ENCODE assay signal across 13 cellular contexts in the genomic region with DNA sequence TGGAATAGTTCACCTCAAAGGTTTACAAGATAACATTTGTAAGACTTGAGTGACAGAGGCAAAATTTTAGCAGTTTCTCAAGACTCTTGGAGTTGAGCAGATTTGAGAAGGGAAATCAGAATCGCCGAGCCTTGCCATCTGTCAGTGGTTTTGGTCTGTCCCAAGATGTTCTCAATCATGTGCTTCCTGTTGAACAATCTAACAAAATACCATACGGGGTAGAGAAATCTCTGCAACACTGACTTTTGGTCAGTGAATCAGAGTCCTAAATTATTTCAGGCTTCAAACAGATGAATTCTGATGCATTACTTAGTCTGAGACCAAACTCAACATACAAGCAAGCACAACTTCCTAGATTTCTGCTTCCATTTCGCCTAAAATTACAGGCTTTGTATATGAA. TPM values are rescaled to one million over a fixed set of nuclear protein-coding genes. Genes with fewer than 3 reads are reported as not detected.
DNase-seq lines count a peak whose midpoint lies in the region; ATAC-seq and TF ChIP-seq lines count a peak whose summit lies in the region.
"Had no signal": no experiment of that assay in that cellular context is flagged by ENCODE, and none has a peak within 500 bp of the region (broad histone marks: within the 10 kb centered on the region; RNA-seq: fewer than 3 reads in every experiment).

No MANE protein-coding gene starts in this region.

- H3K36me3 ChIP-seq in heart left ventricle (no peaks in the 10 kb centered on the region), upper lobe of left lung (no peaks in the 10 kb centered on the region)
- H3K36me3 ChIP-seq: prostate gland had no signal

- peaks cover 55% of the 10 kb centered on the region for H3K4me1 Mint-ChIP-seq in brain

- peaks cover 23% of the 10 kb centered on the region for H3K27me3 Mint-ChIP-seq in brain
- H3K27me3 Mint-ChIP-seq: stimulated activated memory B cell treated with anti-CD40 and anti-IgM and Interleukin-4, amounts not matched to agents 10 μg/mL and 1 μg/mL and 100 μg/mL, for 72 hours had no signal

- intact Hi-C loops in heart left ventricle (cut with DNase I), result loop anchor here in 4 of 10 donors (5.0 to 10.0 kb wide), 3 partner anchors 60 to 658 kb away; no protein-coding TSS in a partner anchor
- intact Hi-C loops in Right ventricle myocardium inferior (cut with DNase I), result loop anchor here (10.0 kb wide), 1 partner anchor 118 kb away; no protein-coding TSS in a partner anchor

- 40 to 53% (median 47%) methylated on average over 4 of the region's 4 CpGs for WGBS in heart left ventricle, 4 donors
- 24 to 35% methylated on average over 4 of the region's 4 CpGs for WGBS in upper lobe of left lung, 2 donors

- H3K9me3 ChIP-seq in heart left ventricle (no peaks in the 10 kb centered on the region), upper lobe of left lung (no peaks in the 10 kb centered on the region)
- H3K9me3 ChIP-seq: prostate gland had no signal

- peaks cover 0 to 65% (median 30%) of the 10 kb centered on the region in 12 donors for H3K4me1 ChIP-seq in heart left ventricle
- peaks cover 21 to 48% (median 30%) of the 10 kb centered on the region in 4 donors for H3K4me1 ChIP-seq in upper lobe of left lung
- H3K4me1 ChIP-seq: prostate gland had no signal

- no peak for ATAC-seq in heart left ventricle
- no peak for ATAC-seq in Right ventricle myocardium inferior
- no peak for ATAC-seq in upper lobe of left lung (ENCODE audit: low FRiP score in 2 of 2)
- no peak for ATAC-seq in HG03457 (IDR thresholded peaks at IDR 0.05; ENCODE audit: unreplicated experiment)
- ATAC-seq: stimulated activated memory B cell treated with anti-CD40 and anti-IgM and Interleukin-4, amounts not matched to agents 10 μg/mL and 1 μg/mL and 100 μg/mL, for 72 hours had no signal

- peak overlapping the region in 10 of 12 donors; percentile 62 to 89 (median 76) for H3K4me3 ChIP-seq in heart left ventricle
- H3K4me3 ChIP-seq in upper lobe of left lung, result peak overlapping the region in 3 of 4 donors; percentile 61 to 79 (median 70)
- H3K4me3 ChIP-seq: prostate gland had no signal

- DNase-seq in heart left ventricle (peak in 1 of 5 donors; percentile 34), Right ventricle myocardium inferior (ENCODE audit: missing footprints) (no peak), upper lobe of left lung (peak in 1 of 2 donors; percentile 41)
- no peak for DNase-seq in activated CD8-positive, alpha-beta memory T cell treated with anti-CD3 and anti-CD28 coated beads, Interleukin-2, amount 50 U/mL, for 48 hours
- no peak for DNase-seq in activated CD4-positive, alpha-beta T cell treated with anti-CD3 and anti-CD28 coated beads for 4 hours
- DNase-seq: NCI-H1436 treated with DMSO at 0.1 percent for 48 hours, SW 1271 had no signal

- H3K27me3 ChIP-seq in heart left ventricle (no peaks in the 10 kb centered on the region), layer of hippocampus (ENCODE audit: control insufficient read depth, insufficient read depth, low read length) (no peaks in the 10 kb centered on the region), upper lobe of left lung (no peaks in the 10 kb centered on the region)

- no peak for TF ChIP-seq CTCF in heart left ventricle (IDR thresholded peaks at IDR 0.05)
- TF ChIP-seq CTCF in brain (conservative IDR thresholded peaks at IDR 0.05), result no peak
- no peak for TF ChIP-seq CTCF in upper lobe of left lung (IDR thresholded peaks at IDR 0.05)

- TF ChIP-seq EP300 in upper lobe of left lung (IDR thresholded peaks at IDR 0.05), result peak in 1 of 4 donors; percentile 27

- H3K36me3 Mint-ChIP-seq in brain, result peaks cover 10% of the 10 kb centered on the region
- H3K36me3 Mint-ChIP-seq: stimulated activated memory B cell treated with anti-CD40 and anti-IgM and Interleukin-4, amounts not matched to agents 10 μg/mL and 1 μg/mL and 100 μg/mL, for 72 hours had no signal

- H3K27ac ChIP-seq in heart left ventricle (peak overlapping the region; percentile 2 to 97 (median 92)), layer of hippocampus (ENCODE audit: low read depth, low read length) (peak overlapping the region; percentile 12), upper lobe of left lung (peak overlapping the region; percentile 88 to 93 (median 92))
- H3K27ac ChIP-seq: prostate gland had no signal

- TF ChIP-seq POLR2A in heart left ventricle (IDR thresholded peaks at IDR 0.05) (peak in 1 of 2 donors; percentile 23), upper lobe of left lung (IDR thresholded peaks at IDR 0.05) (peak in 1 of 4 donors; percentile 62)

- H3K27ac Mint-ChIP-seq in brain, result peak overlapping the region in 4 of 5 experiments; percentile 9 to 66 (median 27)
- H3K27ac Mint-ChIP-seq: activated T-helper 1 cell treated with anti-CD3 and anti-CD28 coated beads, Interleukin-12 subunit alpha, Interleukin-12 subunit beta, Interleukin-2, Interleukin-4 antibody, amounts not matched to agents 30 ng/mL and 10 ng/mL and 1 ng/mL, durations not matched to agents 14 hours and 24 hours and 36 hours; stimulated activated memory B cell treated with anti-CD40 and anti-IgM and Interleukin-4, amounts not matched to agents 10 μg/mL and 1 μg/mL and 100 μg/mL, for 72 hours had no signal

- H3K9me3 Mint-ChIP-seq in brain, result peaks cover 0 to 4% (median 0%) of the 10 kb centered on the region in 5 experiments
- H3K9me3 Mint-ChIP-seq: activated T-helper 1 cell treated with anti-CD3 and anti-CD28 coated beads, Interleukin-12 subunit alpha, Interleukin-12 subunit beta, Interleukin-2, Interleukin-4 antibody, amounts not matched to agents 30 ng/mL and 10 ng/mL and 1 ng/mL, durations not matched to agents 14 hours and 24 hours and 36 hours; stimulated activated memory B cell treated with anti-CD40 and anti-IgM and Interleukin-4, amounts not matched to agents 10 μg/mL and 1 μg/mL and 100 μg/mL, for 72 hours had no signal

- peak overlapping the region; percentile 50 to 97 (median 93) for H3K4me3 Mint-ChIP-seq in brain
- H3K4me3 Mint-ChIP-seq: activated T-helper 1 cell treated with anti-CD3 and anti-CD28 coated beads, Interleukin-12 subunit alpha, Interleukin-12 subunit beta, Interleukin-2, Interleukin-4 antibody, amounts not matched to agents 30 ng/mL and 10 ng/mL and 1 ng/mL, durations not matched to agents 14 hours and 24 hours and 36 hours; stimulated activated memory B cell treated with anti-CD40 and anti-IgM and Interleukin-4, amounts not matched to agents 10 μg/mL and 1 μg/mL and 100 μg/mL, for 72 hours had no signal

RNA-seq across cellular contexts. Expression of a gene that starts 3.8 kb away (rescaled TPM):
- total RNA-seq in heart left ventricle (10 to 100 TPM; 29.5 to 84.4 (median 44.1) TPM), Right ventricle myocardium inferior (42.8 TPM), upper lobe of left lung (100 to 1,000 TPM in 2 of 6 donors, 10 to 100 TPM in 4; 40.9 to 165 (median 85.6) TPM)
- polyA plus RNA-seq in heart left ventricle (10 to 100 TPM; 10.1 to 21.7 TPM), brain (ENCODE audit: insufficient read depth, low read depth, low replicate concordance) (5.9 TPM)

Comparison
In these comparisons a context has a peak if more than half of its experiments do, and no peak if none do; other contexts are left out.
1. H3K27ac ChIP-seq: peak in every context shown above with its lines; median percentile 92 in heart left ventricle; 92 in upper lobe of left lung; 12 in layer of hippocampus.